In the genomic region with DNA sequence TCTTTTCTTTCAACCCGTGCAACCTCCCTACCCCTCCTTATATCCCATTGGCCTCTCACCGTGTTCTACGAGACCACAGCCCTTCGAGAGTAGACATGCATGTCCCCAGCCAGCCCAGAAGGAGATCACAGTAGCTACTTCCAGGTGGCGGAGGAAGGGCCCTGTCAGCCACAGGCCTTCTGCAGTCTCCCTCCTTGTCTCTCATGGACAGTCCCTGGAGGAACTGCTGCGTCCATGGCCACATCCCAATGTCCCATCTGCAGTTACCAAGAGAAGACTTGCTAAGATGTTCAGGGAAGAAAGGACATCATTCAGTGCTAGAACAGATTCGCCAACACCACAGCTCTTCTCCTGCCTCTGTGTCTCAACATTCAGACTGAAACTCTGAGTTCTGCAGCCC, we compare ENCODE assay signal across 24 cellular contexts.
"Had no signal": no experiment of that assay in that cellular context is flagged by ENCODE, and none has a peak within 500 bp of the region (broad histone marks: within the 10 kb centered on the region; RNA-seq: fewer than 3 reads in every experiment).

No MANE protein-coding gene starts in this region.

- H3K27me3 ChIP-seq: ascending aorta, esophagus squamous epithelium, gastroesophageal sphincter, heart left ventricle, pancreas, stomach had no signal

- H3K4me1 Mint-ChIP-seq: activated CD4-positive, alpha-beta T cell treated with anti-CD3 and anti-CD28 coated beads for 36 hours; activated T-helper 17 cell treated with anti-CD3 and anti-CD28 coated beads, Interleukin-2, amount 50 U/mL, for 72 hours; central memory CD8-positive, alpha-beta T cell; natural killer cell; stimulated activated effector memory CD8-positive, alpha-beta T cell treated with anti-CD3 and anti-CD28 coated beads, Interleukin-12 subunit alpha, Interleukin-12 subunit beta, amount 100 ng/mL, for 72 hours had no signal

- H3K4me3 ChIP-seq: ascending aorta, coronary artery, esophagus squamous epithelium, gastroesophageal sphincter, heart left ventricle, lower lobe of right lung, pancreas, stomach had no signal

- H3K27ac ChIP-seq: ascending aorta, pancreas had no signal

- H3K9me3 ChIP-seq: ascending aorta, esophagus squamous epithelium, gastroesophageal sphincter, heart left ventricle, lower lobe of right lung, pancreas, stomach had no signal

- H3K36me3 ChIP-seq: ascending aorta, esophagus squamous epithelium, gastroesophageal sphincter, heart left ventricle, lower lobe of right lung, pancreas, stomach had no signal

- H3K4me1 ChIP-seq: pancreas had no signal

- H3K36me3 Mint-ChIP-seq: activated naive CD4-positive, alpha-beta T cell treated with anti-CD3 and anti-CD28 coated beads, Interleukin-2, amount 50 U/mL, for 72 hours; natural killer cell; stimulated activated effector memory CD8-positive, alpha-beta T cell treated with anti-CD3 and anti-CD28 coated beads, Interleukin-12 subunit alpha, Interleukin-12 subunit beta, amount 100 ng/mL, for 72 hours had no signal

- H3K9me3 Mint-ChIP-seq: activated B cell treated with CpG ODN at 0.5 μM for 24 hours; activated naive CD4-positive, alpha-beta T cell treated with anti-CD3 and anti-CD28 coated beads, Interleukin-2, amount 50 U/mL, for 72 hours; activated T-cell treated with anti-CD3 and anti-CD28 coated beads, Interleukin-2, amount 50 U/mL, for 24 hours; activated T-helper 17 cell treated with anti-CD3 and anti-CD28 coated beads, Interleukin-2, amount 50 U/mL, for 72 hours; central memory CD8-positive, alpha-beta T cell; endodermal cell; natural killer cell; stimulated activated effector memory CD8-positive, alpha-beta T cell treated with anti-CD3 and anti-CD28 coated beads, Interleukin-12 subunit alpha, Interleukin-12 subunit beta, amount 100 ng/mL, for 72 hours had no signal

- H3K27ac Mint-ChIP-seq: activated B cell treated with CpG ODN at 0.5 μM for 24 hours; activated CD4-positive, alpha-beta T cell treated with anti-CD3 and anti-CD28 coated beads for 36 hours; activated naive CD4-positive, alpha-beta T cell treated with anti-CD3 and anti-CD28 coated beads, Interleukin-2, amount 50 U/mL, for 72 hours; activated T-cell treated with anti-CD3 and anti-CD28 coated beads, Interleukin-2, amount 50 U/mL, for 24 hours; activated T-helper 17 cell treated with anti-CD3 and anti-CD28 coated beads, Interleukin-2, amount 50 U/mL, for 72 hours; endodermal cell; natural killer cell; stimulated activated effector memory CD8-positive, alpha-beta T cell treated with anti-CD3 and anti-CD28 coated beads, Interleukin-12 subunit alpha, Interleukin-12 subunit beta, amount 100 ng/mL, for 72 hours had no signal

- H3K27me3 Mint-ChIP-seq: activated B cell treated with CpG ODN at 0.5 μM for 24 hours had no signal

- DNase-seq: activated B cell treated with CpG ODN at 0.5 μM for 24 hours; activated CD4-positive, alpha-beta T cell treated with anti-CD3 and anti-CD28 coated beads for 36 hours; activated CD4-positive, alpha-beta T cell treated with anti-CD3 and anti-CD28 coated beads, Interleukin-2, amount 50 U/mL, for 4 hours; activated CD8-positive, alpha-beta memory T cell treated with anti-CD3 and anti-CD28 coated beads for 24 hours; activated CD8-positive, alpha-beta memory T cell treated with anti-CD3 and anti-CD28 coated beads, Interleukin-2, amount 50 U/mL, for 4 hours; activated T-cell treated with anti-CD3 and anti-CD28 coated beads, Interleukin-2, amount 50 U/mL, for 24 hours; endodermal cell; esophagus squamous epithelium; heart left ventricle; left colon; lower lobe of right lung; natural killer cell; pancreas; stimulated activated CD4-positive, alpha-beta T cell treated with anti-CD3 and anti-CD28 coated beads, Interleukin-1b, Interleukin-23, amount 100 ng/mL, for 48 hours; stomach; T-helper 9 cell had no signal

- H3K4me3 Mint-ChIP-seq: activated B cell treated with CpG ODN at 0.5 μM for 24 hours; activated CD4-positive, alpha-beta T cell treated with anti-CD3 and anti-CD28 coated beads for 36 hours; activated T-cell treated with anti-CD3 and anti-CD28 coated beads, Interleukin-2, amount 50 U/mL, for 24 hours; activated T-helper 17 cell treated with anti-CD3 and anti-CD28 coated beads, Interleukin-2, amount 50 U/mL, for 72 hours; central memory CD8-positive, alpha-beta T cell; endodermal cell; natural killer cell; stimulated activated effector memory CD8-positive, alpha-beta T cell treated with anti-CD3 and anti-CD28 coated beads, Interleukin-12 subunit alpha, Interleukin-12 subunit beta, amount 100 ng/mL, for 72 hours had no signal

- ATAC-seq: activated CD4-positive, alpha-beta T cell treated with anti-CD3 and anti-CD28 coated beads for 36 hours; activated naive CD4-positive, alpha-beta T cell treated with anti-CD3 and anti-CD28 coated beads, Interleukin-2, amount 50 U/mL, for 72 hours; activated T-helper 17 cell treated with anti-CD3 and anti-CD28 coated beads, Interleukin-2, amount 50 U/mL, for 72 hours; gastroesophageal sphincter; heart left ventricle; left colon; lower lobe of right lung; natural killer cell; pancreas; right cardiac atrium; stimulated activated effector memory CD8-positive, alpha-beta T cell treated with anti-CD3 and anti-CD28 coated beads, Interleukin-12 subunit alpha, Interleukin-12 subunit beta, amount 100 ng/mL, for 72 hours had no signal
